19 cellular contexts compared by ENCODE assay signal in the genomic region with DNA sequence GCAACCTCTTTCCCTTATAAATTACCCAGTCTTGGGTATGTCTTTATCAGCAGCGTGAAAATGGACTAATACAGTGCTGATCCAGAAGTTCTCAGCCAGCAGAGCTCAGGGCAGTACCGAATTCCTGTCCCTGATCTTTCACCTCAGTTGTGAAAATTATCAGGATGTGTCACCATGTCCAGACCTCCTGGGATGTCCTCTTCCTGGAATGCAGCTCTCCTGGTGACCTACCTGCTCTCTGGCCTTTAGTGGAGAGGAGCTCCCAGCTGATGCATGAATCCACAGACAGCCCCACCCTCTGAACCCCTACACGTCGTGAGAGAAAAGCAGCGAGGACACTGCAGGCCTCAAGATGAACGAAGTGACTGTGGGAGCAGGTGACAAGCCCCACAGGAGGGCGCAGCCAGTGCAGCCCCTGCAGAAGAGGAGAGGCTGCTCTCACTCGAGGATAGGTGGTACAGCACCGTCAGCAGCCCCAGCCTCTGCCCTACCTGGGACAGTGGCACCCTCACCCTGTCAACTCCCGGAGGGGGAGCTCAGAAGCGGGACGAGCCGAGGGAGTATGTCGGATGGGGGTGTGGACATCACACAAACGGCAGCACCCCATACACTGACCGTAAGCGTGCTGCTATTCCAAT. TPM values are rescaled to one million over a fixed set of nuclear protein-coding genes. Genes with fewer than 3 reads are reported as not detected.
DNase-seq lines count a peak whose midpoint lies in the region; ATAC-seq and TF ChIP-seq lines count a peak whose summit lies in the region.
"Had no signal": no experiment of that assay in that cellular context is flagged by ENCODE, and none has a peak within 500 bp of the region (broad histone marks: within the 10 kb centered on the region; RNA-seq: fewer than 3 reads in every experiment).

No MANE protein-coding gene starts in this region.

- H3K23ac ChIP-seq in mesendoderm (ENCODE audit: low read length) = no peak overlapping the region

- peaks cover 7% of the 10 kb centered on the region for H3K36me3 ChIP-seq in breast epithelium
- H3K36me3 ChIP-seq in mesendoderm (ENCODE audit: control insufficient read depth, insufficient read depth, low read length) = no peaks in the 10 kb centered on the region

- no peak overlapping the region for H3K4ac ChIP-seq in mesendoderm (ENCODE audit: low read depth, low read length)

- no peaks in the 10 kb centered on the region for H3K27me3 Mint-ChIP-seq in MCF 10A (ENCODE audit: insufficient read depth, unreplicated experiment)
- peaks cover 3% of the 10 kb centered on the region for H3K27me3 Mint-ChIP-seq in brain
- H3K27me3 Mint-ChIP-seq: CD4-positive, CD25-positive, alpha-beta regulatory T cell had no signal

- H3K4me3 ChIP-seq in breast epithelium = no peak overlapping the region
- no peak overlapping the region for H3K4me3 ChIP-seq in mesendoderm (ENCODE audit: low read length)

- H2BK5ac ChIP-seq in mesendoderm (ENCODE audit: low read length) = no peak overlapping the region

- H3K4me1 ChIP-seq in breast epithelium = no peaks in the 10 kb centered on the region
- no peaks in the 10 kb centered on the region for H3K4me1 ChIP-seq in mesendoderm (ENCODE audit: control insufficient read depth, low read depth, low read length)

- no peak overlapping the region for H2AK5ac ChIP-seq in mesendoderm (ENCODE audit: low read length)

- H3K27ac Mint-ChIP-seq in MCF 10A (ENCODE audit: low read depth, unreplicated experiment) = peak overlapping the region; percentile 42
- H3K27ac Mint-ChIP-seq in brain = peak overlapping the region in 3 of 5 experiments; percentile 6 to 9 (median 8)

- no peaks in the 10 kb centered on the region for H3K79me1 ChIP-seq in mesendoderm (ENCODE audit: low read length)

- intact Hi-C loops in MCF 10A (cut with micrococcal nuclease) = no loop called here
- intact Hi-C loops in breast epithelium (cut with DNase I; ENCODE audit: low total_unique reads) = no loop called here

- H3K4me1 Mint-ChIP-seq in MCF 10A (ENCODE audit: insufficient read depth, unreplicated experiment) (no peaks in the 10 kb centered on the region), brain (peaks cover 7% of the 10 kb centered on the region)

- no peak overlapping the region for H3K18ac ChIP-seq in mesendoderm (ENCODE audit: low read length)

- H3K27ac ChIP-seq in breast epithelium (no peak overlapping the region), mesendoderm (ENCODE audit: low read depth, low read length) (no peak overlapping the region), substantia nigra (ENCODE audit: low read depth, low read length, poor library complexity, severe bottlenecking) (no peak overlapping the region)
- H3K27ac ChIP-seq: HL-60 had no signal

- no peak overlapping the region for H4K8ac ChIP-seq in mesendoderm (ENCODE audit: low read depth, low read length)

- H2BK15ac ChIP-seq in mesendoderm (replicated peaks; ENCODE audit: low read depth) = no peak overlapping the region

- WGBS in mesendoderm (ENCODE audit: extremely low coverage, insufficient coverage, low lambda C conversion rate) = no CpG with 5 or more reads among the region's 17 CpGs

- H4K5ac ChIP-seq in mesendoderm (ENCODE audit: low read length) = no peak overlapping the region

- DNase-seq in MCF 10A (ENCODE audit: unreplicated experiment) = no peak
- no peak for DNase-seq in breast epithelium (ENCODE audit: low spot score in 2 of 2)
- DNase-seq in mesendoderm = peak; percentile 9
- no peak for DNase-seq in substantia nigra (lab: John Stamatoyannopoulos, UW)
- DNase-seq in GM20000 (ENCODE audit: low spot score) = no peak
- DNase-seq: CD4-positive, CD25-positive, alpha-beta regulatory T cell; DMS79; H7; KBM-7; NCI-H1092; NCI-H1436; NCI-H187 treated with DMSO at 0.1 percent for 48 hours; NCI-H2107; NCI-H446 treated with DMSO at 0.1 percent for 48 hours; NCI-H526 treated with DMSO at 0.1 percent for 48 hours; SHP77 treated with DMSO at 0.1 percent for 48 hours had no signal

- no peaks in the 10 kb centered on the region for H3K9me3 ChIP-seq in breast epithelium

- H2BK120ac ChIP-seq in mesendoderm (ENCODE audit: low read depth, low read length) = no peak overlapping the region

- TF ChIP-seq CTCF in MCF 10A (IDR thresholded peaks at IDR 0.05; ENCODE audit: unreplicated experiment) (no peak), breast epithelium (IDR thresholded peaks at IDR 0.05) (no peak), brain (conservative IDR thresholded peaks at IDR 0.05) (no peak), GM20000 (IDR thresholded peaks at IDR 0.05; ENCODE audit: extremely low read depth, missing control alignments) (no peak)

- no peak overlapping the region for H3K4me2 ChIP-seq in mesendoderm (ENCODE audit: low read length)

- H3K56ac ChIP-seq in mesendoderm (ENCODE audit: low read length) = no peak overlapping the region

- H3K79me2 ChIP-seq in mesendoderm (ENCODE audit: control insufficient read depth, insufficient read depth, low read length) = no peaks in the 10 kb centered on the region

- peaks cover 85% of the 10 kb centered on the region for H3K36me3 Mint-ChIP-seq in MCF 10A (ENCODE audit: insufficient read depth, unreplicated experiment)
- peaks cover 41% of the 10 kb centered on the region for H3K36me3 Mint-ChIP-seq in brain

- TF ChIP-seq POLR2A in breast epithelium (IDR thresholded peaks at IDR 0.05) = no peak

- no peak for ATAC-seq in GM21367 (IDR thresholded peaks at IDR 0.05; ENCODE audit: unreplicated experiment)

- no peak overlapping the region for H3K9ac ChIP-seq in mesendoderm (ENCODE audit: low read length)

- POLR2A ChIA-PET in MCF 10A (lab: Yijun Ruan, JAX) = interaction anchor here (1.1 kb wide), 1 partner anchor 25 kb away, joined by 4 read pairs; no protein-coding TSS in a partner anchor

- no TSS peak for BruUV-seq in MCF 10A (replicated peaks; lab: Mats Ljungman, UMichigan)

- no peaks in the 10 kb centered on the region for H3K9me3 Mint-ChIP-seq in MCF 10A (ENCODE audit: unreplicated experiment)
- H3K9me3 Mint-ChIP-seq in brain = peaks cover 0 to 1% (median 0%) of the 10 kb centered on the region in 5 experiments
- H3K9me3 Mint-ChIP-seq: CD4-positive, CD25-positive, alpha-beta regulatory T cell had no signal

- CTCF ChIA-PET in MCF 10A (lab: Yijun Ruan, JAX) = interaction anchor here (0.6 to 1.2 kb wide), 3 partner anchors 22 to 277 kb away, joined by 4 to 6 read pairs (median 5); a partner anchor contains a TSS

- no peaks in the 10 kb centered on the region for H3K27me3 ChIP-seq in breast epithelium
- H3K27me3 ChIP-seq in mesendoderm (ENCODE audit: insufficient read depth, low read length, poor library complexity) = no peaks in the 10 kb centered on the region

- H3K4me3 Mint-ChIP-seq in MCF 10A (ENCODE audit: unreplicated experiment) (no peak overlapping the region), brain (no peak overlapping the region)
- H3K4me3 Mint-ChIP-seq: CD4-positive, CD25-positive, alpha-beta regulatory T cell had no signal

RNA-seq across cellular contexts. Expression of a gene that starts 22.0 kb away (rescaled TPM):
- total RNA-seq in MCF 10A (2022) (5.7 and 5.8 TPM in 2 replicates), breast epithelium (1 to 10 TPM in 2 of 3 donors, not detected in 1; 2.0 to 3.8 TPM)
- polyA plus RNA-seq in brain (ENCODE audit: insufficient read depth, low read depth, low replicate concordance) = 5.0 TPM
- polyA plus RNA-seq in mesendoderm (2013, experiment 1 of 2) = 2.8 TPM
- 2.4 TPM for polyA plus RNA-seq in mesendoderm (2013, experiment 2 of 2)

RNA-seq across cellular contexts. Expression of a gene that starts 44.4 kb away (rescaled TPM):
- total RNA-seq in MCF 10A (2022) (43.2 and 53.9 TPM in 2 replicates), breast epithelium (10 to 100 TPM; 43.0 to 74.7 (median 67.4) TPM)
- 33.4 TPM for polyA plus RNA-seq in brain (ENCODE audit: insufficient read depth, low read depth, low replicate concordance)
- polyA plus RNA-seq in mesendoderm (2013, experiment 1 of 2) = 10.0 TPM
- polyA plus RNA-seq in mesendoderm (2013, experiment 2 of 2) = 10.3 TPM

RNA-seq across cellular contexts. Expression of a gene that starts 52.9 kb away (rescaled TPM):
- total RNA-seq in MCF 10A (2022) (271 and 348 TPM in 2 replicates), breast epithelium (10 to 100 TPM; 58.0 to 72.3 (median 69.1) TPM)
- polyA plus RNA-seq in brain (ENCODE audit: insufficient read depth, low read depth, low replicate concordance) = 82.0 TPM
- polyA plus RNA-seq in mesendoderm (2013, experiment 1 of 2) = 36.8 TPM
- polyA plus RNA-seq in mesendoderm (2013, experiment 2 of 2) = 35.1 TPM
